1 cellular context compared by ENCODE assay signal in the genomic region with DNA sequence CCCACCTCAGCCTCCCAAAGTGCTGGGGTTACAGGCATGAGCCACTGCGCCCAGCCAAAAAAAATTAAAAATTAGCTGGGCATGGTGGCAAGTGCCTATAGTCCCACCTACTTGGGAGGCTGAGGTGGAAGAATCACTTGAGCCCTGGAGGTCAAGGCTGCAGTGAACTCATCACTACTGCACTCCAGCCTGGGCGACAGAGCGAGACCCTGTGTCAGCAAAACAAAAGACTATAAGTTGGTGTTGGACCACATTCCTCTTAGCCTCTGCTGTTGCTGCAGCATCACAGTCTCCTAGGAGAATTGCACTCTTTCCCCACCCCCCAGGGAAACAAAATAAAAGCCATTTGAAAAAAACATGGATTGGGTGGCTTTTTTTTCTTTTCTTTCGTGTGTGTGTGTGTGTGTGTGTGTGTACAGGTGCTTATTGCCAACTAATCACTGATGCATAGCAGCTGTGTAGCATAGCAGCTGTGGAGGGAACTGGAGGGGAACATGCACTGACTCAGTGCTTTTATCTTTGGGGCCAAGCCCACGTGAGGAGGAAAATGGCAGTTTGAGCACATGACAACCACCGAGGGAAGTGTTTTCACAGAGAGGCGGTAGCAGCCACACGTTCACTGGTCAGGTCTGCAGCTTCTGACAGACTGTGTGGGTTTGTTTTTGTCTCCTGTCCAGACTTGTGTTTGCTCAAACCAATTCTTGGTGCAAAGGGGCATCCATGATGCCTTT.
TF ChIP-seq lines count a peak whose summit lies in the region.

No MANE protein-coding gene starts in this region.

TF ChIP-seq in K562, 482 proteins besides CTCF, POLR2A, EP300 and RAD21 (continued from another document and continues in another):
- TF ChIP-seq, protein P1, sequence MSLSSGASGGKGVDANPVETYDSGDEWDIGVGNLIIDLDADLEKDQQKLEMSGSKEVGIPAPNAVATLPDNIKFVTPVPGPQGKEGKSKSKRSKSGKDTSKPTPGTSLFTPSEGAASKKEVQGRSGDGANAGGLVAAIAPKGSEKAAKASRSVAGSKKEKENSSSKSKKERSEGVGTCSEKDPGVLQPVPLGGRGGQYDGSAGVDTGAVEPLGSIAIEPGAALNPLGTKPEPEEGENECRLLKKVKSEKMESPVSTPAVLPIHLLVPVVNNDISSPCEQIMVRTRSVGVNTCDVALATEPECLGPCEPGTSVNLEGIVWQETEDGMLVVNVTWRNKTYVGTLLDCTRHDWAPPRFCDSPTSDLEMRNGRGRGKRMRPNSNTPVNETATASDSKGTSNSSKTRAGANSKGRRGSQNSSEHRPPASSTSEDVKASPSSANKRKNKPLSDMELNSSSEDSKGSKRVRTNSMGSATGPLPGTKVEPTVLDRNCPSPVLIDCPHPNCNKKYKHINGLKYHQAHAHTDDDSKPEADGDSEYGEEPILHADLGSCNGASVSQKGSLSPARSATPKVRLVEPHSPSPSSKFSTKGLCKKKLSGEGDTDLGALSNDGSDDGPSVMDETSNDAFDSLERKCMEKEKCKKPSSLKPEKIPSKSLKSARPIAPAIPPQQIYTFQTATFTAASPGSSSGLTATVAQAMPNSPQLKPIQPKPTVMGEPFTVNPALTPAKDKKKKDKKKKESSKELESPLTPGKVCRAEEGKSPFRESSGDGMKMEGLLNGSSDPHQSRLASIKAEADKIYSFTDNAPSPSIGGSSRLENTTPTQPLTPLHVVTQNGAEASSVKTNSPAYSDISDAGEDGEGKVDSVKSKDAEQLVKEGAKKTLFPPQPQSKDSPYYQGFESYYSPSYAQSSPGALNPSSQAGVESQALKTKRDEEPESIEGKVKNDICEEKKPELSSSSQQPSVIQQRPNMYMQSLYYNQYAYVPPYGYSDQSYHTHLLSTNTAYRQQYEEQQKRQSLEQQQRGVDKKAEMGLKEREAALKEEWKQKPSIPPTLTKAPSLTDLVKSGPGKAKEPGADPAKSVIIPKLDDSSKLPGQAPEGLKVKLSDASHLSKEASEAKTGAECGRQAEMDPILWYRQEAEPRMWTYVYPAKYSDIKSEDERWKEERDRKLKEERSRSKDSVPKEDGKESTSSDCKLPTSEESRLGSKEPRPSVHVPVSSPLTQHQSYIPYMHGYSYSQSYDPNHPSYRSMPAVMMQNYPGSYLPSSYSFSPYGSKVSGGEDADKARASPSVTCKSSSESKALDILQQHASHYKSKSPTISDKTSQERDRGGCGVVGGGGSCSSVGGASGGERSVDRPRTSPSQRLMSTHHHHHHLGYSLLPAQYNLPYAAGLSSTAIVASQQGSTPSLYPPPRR (CRISPR knock-in tag; IDR thresholded peaks at IDR 0.05; ENCODE audit: borderline replicate concordance) = no peak
- TF ChIP-seq ILF3 (IDR thresholded peaks at IDR 0.05; ENCODE audit: borderline replicate concordance) (no peak), RBM25 (IDR thresholded peaks at IDR 0.05; ENCODE audit: low read depth, low read length, severe bottlenecking) (no peak), MAFG (tag; conservative IDR thresholded peaks at IDR 0.05) (no peak), SNIP1 (IDR thresholded peaks at IDR 0.05; ENCODE audit: low read depth) (no peak), ZNF785 (CRISPR knock-in tag; IDR thresholded peaks at IDR 0.05) (no peak), TSC22D4 (tag; IDR thresholded peaks at IDR 0.05) (no peak), ZNF175 (CRISPR knock-in tag; IDR thresholded peaks at IDR 0.05; ENCODE audit: low read depth) (no peak; the same call in 1 of the 2 replicates), TRIM24 (IDR thresholded peaks at IDR 0.05) (0 out of 4 replicates have a peak, but pooled peaks have one; percentile 15 to 48), MLX (CRISPR knock-in tag; conservative IDR thresholded peaks at IDR 0.05) (no peak), STAG1 (CRISPR knock-in tag; IDR thresholded peaks at IDR 0.05; ENCODE audit: borderline replicate concordance) (no peak), NR1H2 (CRISPR knock-in tag; IDR thresholded peaks at IDR 0.05) (no peak), DNMT1 (IDR thresholded peaks at IDR 0.05) (no peak), CEBPZ (IDR thresholded peaks at IDR 0.05; ENCODE audit: borderline replicate concordance, low read depth, low read length) (no peak), SP2 (IDR thresholded peaks at IDR 0.05; ENCODE audit: extremely low read depth, low read depth, low read length, poor library complexity, severe bottlenecking) (no peak), SOX6 (IDR thresholded peaks at IDR 0.05) (no peak), CREB3 (tag; conservative IDR thresholded peaks at IDR 0.05; ENCODE audit: low read depth) (peak; percentile 86; the same call in 1 of the 2 replicates), BCLAF1 (IDR thresholded peaks at IDR 0.05; ENCODE audit: borderline replicate concordance in 1 of 2, control insufficient read depth in 1 of 2, low read depth in 2 of 2, low read length in 1 of 2) (no peak), PML (IDR thresholded peaks at IDR 0.05; ENCODE audit: low read length) (no peak), ASH1L (IDR thresholded peaks at IDR 0.05; ENCODE audit: borderline replicate concordance, low read depth, partially characterized antibody) (no peak), BRCA1 (IDR thresholded peaks at IDR 0.05) (no peak), BRCA1 (CRISPR knock-in tag; IDR thresholded peaks at IDR 0.05) (no peak), ZNF184 (CRISPR knock-in tag; IDR thresholded peaks at IDR 0.05) (no peak), TCF7L2 (IDR thresholded peaks at IDR 0.05; ENCODE audit: low read depth, low read length) (no peak), RBM34 (IDR thresholded peaks at IDR 0.05; ENCODE audit: borderline replicate concordance, insufficient read depth, low read length) (no peak), STAT5A (IDR thresholded peaks at IDR 0.05; ENCODE audit: borderline replicate concordance, low read length) (no peak)
- TF ChIP-seq, protein P2, sequence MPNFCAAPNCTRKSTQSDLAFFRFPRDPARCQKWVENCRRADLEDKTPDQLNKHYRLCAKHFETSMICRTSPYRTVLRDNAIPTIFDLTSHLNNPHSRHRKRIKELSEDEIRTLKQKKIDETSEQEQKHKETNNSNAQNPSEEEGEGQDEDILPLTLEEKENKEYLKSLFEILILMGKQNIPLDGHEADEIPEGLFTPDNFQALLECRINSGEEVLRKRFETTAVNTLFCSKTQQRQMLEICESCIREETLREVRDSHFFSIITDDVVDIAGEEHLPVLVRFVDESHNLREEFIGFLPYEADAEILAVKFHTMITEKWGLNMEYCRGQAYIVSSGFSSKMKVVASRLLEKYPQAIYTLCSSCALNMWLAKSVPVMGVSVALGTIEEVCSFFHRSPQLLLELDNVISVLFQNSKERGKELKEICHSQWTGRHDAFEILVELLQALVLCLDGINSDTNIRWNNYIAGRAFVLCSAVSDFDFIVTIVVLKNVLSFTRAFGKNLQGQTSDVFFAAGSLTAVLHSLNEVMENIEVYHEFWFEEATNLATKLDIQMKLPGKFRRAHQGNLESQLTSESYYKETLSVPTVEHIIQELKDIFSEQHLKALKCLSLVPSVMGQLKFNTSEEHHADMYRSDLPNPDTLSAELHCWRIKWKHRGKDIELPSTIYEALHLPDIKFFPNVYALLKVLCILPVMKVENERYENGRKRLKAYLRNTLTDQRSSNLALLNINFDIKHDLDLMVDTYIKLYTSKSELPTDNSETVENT (CRISPR knock-in tag; IDR thresholded peaks at IDR 0.05) = no peak
- TF ChIP-seq, protein P3, sequence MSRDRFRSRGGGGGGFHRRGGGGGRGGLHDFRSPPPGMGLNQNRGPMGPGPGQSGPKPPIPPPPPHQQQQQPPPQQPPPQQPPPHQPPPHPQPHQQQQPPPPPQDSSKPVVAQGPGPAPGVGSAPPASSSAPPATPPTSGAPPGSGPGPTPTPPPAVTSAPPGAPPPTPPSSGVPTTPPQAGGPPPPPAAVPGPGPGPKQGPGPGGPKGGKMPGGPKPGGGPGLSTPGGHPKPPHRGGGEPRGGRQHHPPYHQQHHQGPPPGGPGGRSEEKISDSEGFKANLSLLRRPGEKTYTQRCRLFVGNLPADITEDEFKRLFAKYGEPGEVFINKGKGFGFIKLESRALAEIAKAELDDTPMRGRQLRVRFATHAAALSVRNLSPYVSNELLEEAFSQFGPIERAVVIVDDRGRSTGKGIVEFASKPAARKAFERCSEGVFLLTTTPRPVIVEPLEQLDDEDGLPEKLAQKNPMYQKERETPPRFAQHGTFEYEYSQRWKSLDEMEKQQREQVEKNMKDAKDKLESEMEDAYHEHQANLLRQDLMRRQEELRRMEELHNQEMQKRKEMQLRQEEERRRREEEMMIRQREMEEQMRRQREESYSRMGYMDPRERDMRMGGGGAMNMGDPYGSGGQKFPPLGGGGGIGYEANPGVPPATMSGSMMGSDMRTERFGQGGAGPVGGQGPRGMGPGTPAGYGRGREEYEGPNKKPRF (IDR thresholded peaks at IDR 0.05; ENCODE audit: low read depth, low read length) = no peak
- TF ChIP-seq, protein P4, sequence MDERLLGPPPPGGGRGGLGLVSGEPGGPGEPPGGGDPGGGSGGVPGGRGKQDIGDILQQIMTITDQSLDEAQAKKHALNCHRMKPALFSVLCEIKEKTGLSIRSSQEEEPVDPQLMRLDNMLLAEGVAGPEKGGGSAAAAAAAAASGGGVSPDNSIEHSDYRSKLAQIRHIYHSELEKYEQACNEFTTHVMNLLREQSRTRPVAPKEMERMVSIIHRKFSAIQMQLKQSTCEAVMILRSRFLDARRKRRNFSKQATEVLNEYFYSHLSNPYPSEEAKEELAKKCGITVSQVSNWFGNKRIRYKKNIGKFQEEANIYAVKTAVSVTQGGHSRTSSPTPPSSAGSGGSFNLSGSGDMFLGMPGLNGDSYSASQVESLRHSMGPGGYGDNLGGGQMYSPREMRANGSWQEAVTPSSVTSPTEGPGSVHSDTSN (CRISPR knock-in tag; IDR thresholded peaks at IDR 0.05; ENCODE audit: low read depth) = no peak
- TF ChIP-seq, protein P4 (tag; conservative IDR thresholded peaks at IDR 0.05; ENCODE audit: low read depth) = no peak
- TF ChIP-seq, protein P5, sequence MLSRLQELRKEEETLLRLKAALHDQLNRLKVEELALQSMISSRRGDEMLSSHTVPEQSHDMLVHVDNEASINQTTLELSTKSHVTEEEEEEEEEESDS (CRISPR knock-in tag; IDR thresholded peaks at IDR 0.05) = no peak
